ENCODE assay signal across 8 cellular contexts in the genomic region with DNA sequence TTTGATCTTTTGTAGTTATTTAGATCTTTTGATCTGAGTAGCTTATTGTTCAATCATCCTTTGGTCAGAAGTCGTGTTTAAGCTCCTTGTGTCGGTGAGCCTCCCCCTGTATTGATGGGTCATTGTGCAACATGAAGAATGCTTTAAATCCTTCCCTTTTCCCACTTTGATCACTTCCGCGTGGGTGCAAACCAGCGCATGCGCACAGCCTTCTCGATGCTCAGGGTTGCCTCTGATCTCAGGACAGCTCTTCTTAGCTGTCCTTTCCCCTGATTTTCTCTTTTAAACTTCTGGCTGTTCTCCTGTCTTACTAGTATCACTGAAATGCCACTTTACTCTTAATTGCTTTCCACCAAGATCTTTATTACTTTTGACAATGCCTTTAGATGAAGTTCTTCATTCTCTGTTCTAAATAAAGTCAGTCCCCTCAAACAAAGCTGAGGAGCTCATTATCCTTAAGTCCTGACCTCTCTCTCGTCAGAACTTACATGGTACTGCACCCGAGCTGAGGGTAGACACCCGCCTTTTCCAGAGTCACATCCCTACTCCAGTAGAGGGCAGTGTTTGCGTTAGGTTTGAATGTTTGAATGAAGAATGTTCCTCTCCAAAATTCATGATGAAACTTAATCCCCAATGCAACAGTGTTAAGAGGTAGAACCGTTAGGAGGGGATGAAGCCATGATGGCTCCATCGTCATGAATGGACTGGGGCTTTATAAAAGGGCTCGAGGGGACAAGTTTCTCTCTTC.
DNase-seq lines count a peak whose midpoint lies in the region; ATAC-seq, FAIRE-seq and TF ChIP-seq lines count a peak whose summit lies in the region.

No MANE protein-coding gene starts in this region.

- no peaks in the 10 kb centered on the region for H3K9me1 ChIP-seq in keratinocyte (ENCODE audit: control insufficient read depth, extremely low read depth, insufficient read depth, low read length)

- no peak for FAIRE-seq in keratinocyte (lab: Jason Lieb, UNC)

- POLR2A ChIA-PET in Caco-2 (lab: Charles Lee): no interaction called here

- in situ Hi-C loops in SK-MEL-5 (cut with HindIII; ENCODE audit: low pct_unique_long_range_greater_than_20kb, low sequenced_read_pairs): no loop called here

- H3K9ac ChIP-seq in keratinocyte (ENCODE audit: control insufficient read depth, extremely low read depth, insufficient read depth, low read length): no peak overlapping the region

- H3K27me3 Mint-ChIP-seq in Caco-2 (ENCODE audit: insufficient read depth, unreplicated experiment): no peaks in the 10 kb centered on the region
- H3K27me3 Mint-ChIP-seq in activated naive CD8-positive, alpha-beta T cell treated with anti-CD3 and anti-CD28 coated beads, Interleukin-2, amount 50 U/mL, for 24 hours: no peaks in the 10 kb centered on the region

- peak; percentile 25 to 37 for TF ChIP-seq CTCF in Caco-2 (IDR thresholded peaks at IDR 0.05; ENCODE audit: insufficient read depth in 1 of 2, low read depth in 1 of 2, low read length in 1 of 2, severe bottlenecking in 1 of 2, unreplicated experiment in 1 of 2)
- TF ChIP-seq CTCF in keratinocyte (optimal IDR thresholded peaks at IDR 0.05 in 1 of 3, IDR thresholded peaks at IDR 0.05 in 1 of 3, conservative IDR thresholded peaks at IDR 0.05 in 1 of 3; ENCODE audit: extremely low read depth in 1 of 3, insufficient read depth in 2 of 3, low read length in 3 of 3): peak in 2 of 3 experiments; percentile 19 to 43

- H3K36me3 ChIP-seq in Caco-2 (ENCODE audit: control insufficient read depth, insufficient read depth, low read length) (no peaks in the 10 kb centered on the region), keratinocyte (ENCODE audit: control insufficient read depth in 2 of 2, extremely low read depth in 1 of 2, insufficient read depth in 2 of 2, low read length in 2 of 2) (no peaks in the 10 kb centered on the region)

- no peaks in the 10 kb centered on the region for H3K36me3 Mint-ChIP-seq in Caco-2 (ENCODE audit: insufficient read depth, unreplicated experiment)
- H3K36me3 Mint-ChIP-seq in activated naive CD8-positive, alpha-beta T cell treated with anti-CD3 and anti-CD28 coated beads, Interleukin-2, amount 50 U/mL, for 24 hours (ENCODE audit: low read depth): no peaks in the 10 kb centered on the region

- no peaks in the 10 kb centered on the region for H3K4me1 Mint-ChIP-seq in Caco-2 (ENCODE audit: low read depth, unreplicated experiment)
- no peaks in the 10 kb centered on the region for H3K4me1 Mint-ChIP-seq in activated naive CD8-positive, alpha-beta T cell treated with anti-CD3 and anti-CD28 coated beads, Interleukin-2, amount 50 U/mL, for 24 hours

- peaks cover 8% of the 10 kb centered on the region for H3K4me1 ChIP-seq in Caco-2
- no peaks in the 10 kb centered on the region for H3K4me1 ChIP-seq in keratinocyte (ENCODE audit: control insufficient read depth, extremely low read depth, insufficient read depth, low read length)

- no peaks in the 10 kb centered on the region for H3K79me2 ChIP-seq in keratinocyte (ENCODE audit: control insufficient read depth, insufficient read depth, low read length)

- DNase-seq in Caco-2 (peak; percentile 33 to 39), SK-MEL-5 (ENCODE audit: low read depth, low spot score) (peak; percentile 84), keratinocyte (ENCODE audit: low read depth, low spot score) (no peak), SHP77 (lab: John Stamatoyannopoulos, UW) (no peak), DMS79 treated with DMSO at 0.1 percent for 48 hours (lab: John Stamatoyannopoulos, UW) (no peak)
- DNase-seq in Jurkat, Clone E6-1 (ENCODE audit: low read depth, low spot score): peak; percentile 39
- no peak for DNase-seq in central memory CD4-positive, alpha-beta T cell
- no peak for DNase-seq in activated naive CD8-positive, alpha-beta T cell treated with anti-CD3 and anti-CD28 coated beads, Interleukin-2, amount 50 U/mL, for 24 hours

- H3K4me3 ChIP-seq in Caco-2 (ENCODE audit: low read depth, low read length) (no peak overlapping the region), keratinocyte (ENCODE audit: control insufficient read depth in 2 of 3, extremely low read depth in 1 of 3, insufficient read depth in 2 of 3, low read depth in 1 of 3, low read length in 3 of 3) (no peak overlapping the region)
- H3K4me3 ChIP-seq in Jurkat, Clone E6-1 (ENCODE audit: low read length): no peak overlapping the region

- H3K4me3 Mint-ChIP-seq in Caco-2 (ENCODE audit: unreplicated experiment): no peak overlapping the region
- H3K4me3 Mint-ChIP-seq in activated naive CD8-positive, alpha-beta T cell treated with anti-CD3 and anti-CD28 coated beads, Interleukin-2, amount 50 U/mL, for 24 hours: no peak overlapping the region

- intact Hi-C loops in Caco-2 (cut with micrococcal nuclease; ENCODE audit: unreplicated experiment): no loop called here

- H3K27ac Mint-ChIP-seq in Caco-2 (ENCODE audit: unreplicated experiment): no peak overlapping the region
- no peak overlapping the region for H3K27ac Mint-ChIP-seq in activated naive CD8-positive, alpha-beta T cell treated with anti-CD3 and anti-CD28 coated beads, Interleukin-2, amount 50 U/mL, for 24 hours

- ATAC-seq in activated naive CD8-positive, alpha-beta T cell treated with anti-CD3 and anti-CD28 coated beads, Interleukin-2, amount 50 U/mL, for 24 hours: no peak

- CTCF ChIA-PET in Caco-2 (lab: Charles Lee): no interaction called here

- dilution Hi-C loops in keratinocyte (cut with MboI; ENCODE audit: extremely low pct_ligation_motif_present, low sequenced_read_pairs): no loop called here

- H3K9me3 ChIP-seq in Caco-2: no peaks in the 10 kb centered on the region
- H3K9me3 ChIP-seq in keratinocyte (ENCODE audit: control insufficient read depth, low read depth, low read length): no peaks in the 10 kb centered on the region

- no peak overlapping the region for H2AFZ ChIP-seq in keratinocyte (ENCODE audit: control insufficient read depth, low read length)

- no peaks in the 10 kb centered on the region for H4K20me1 ChIP-seq in keratinocyte (ENCODE audit: control insufficient read depth, extremely low read depth, insufficient read depth, low read length)

- H3K27me3 ChIP-seq in Caco-2 (replicated peaks; ENCODE audit: control insufficient read depth, insufficient read depth, low read length): no peaks in the 10 kb centered on the region
- no peaks in the 10 kb centered on the region for H3K27me3 ChIP-seq in keratinocyte (ENCODE audit: control insufficient read depth, extremely low read depth, insufficient read depth, low read length)

- BruUV-seq in Caco-2 (replicated peaks; lab: Mats Ljungman, UMichigan): no TSS peak

- H3K9me3 Mint-ChIP-seq in Caco-2 (ENCODE audit: unreplicated experiment): no peaks in the 10 kb centered on the region
- no peaks in the 10 kb centered on the region for H3K9me3 Mint-ChIP-seq in activated naive CD8-positive, alpha-beta T cell treated with anti-CD3 and anti-CD28 coated beads, Interleukin-2, amount 50 U/mL, for 24 hours

- H3K27ac ChIP-seq in keratinocyte (ENCODE audit: control insufficient read depth, insufficient read depth, low read length): no peak overlapping the region

- no peak overlapping the region for H3K4me2 ChIP-seq in keratinocyte (ENCODE audit: control insufficient read depth, extremely low read depth, insufficient read depth, low read depth, low read length)

Comparison
In these comparisons a context has a peak if more than half of its experiments do, and no peak if none do; other contexts are left out.
1. DNase-seq: peak in Caco-2 (2 of 2), Jurkat, Clone E6-1 (single experiment) and SK-MEL-5 (single experiment); none in keratinocyte (single experiment), SHP77 (0 of 2), DMS79 treated with DMSO at 0.1 percent for 48 hours (single experiment), central memory CD4-positive, alpha-beta T cell (single experiment) and activated naive CD8-positive, alpha-beta T cell treated with anti-CD3 and anti-CD28 coated beads, Interleukin-2, amount 50 U/mL, for 24 hours (single experiment).